In the genomic region with DNA sequence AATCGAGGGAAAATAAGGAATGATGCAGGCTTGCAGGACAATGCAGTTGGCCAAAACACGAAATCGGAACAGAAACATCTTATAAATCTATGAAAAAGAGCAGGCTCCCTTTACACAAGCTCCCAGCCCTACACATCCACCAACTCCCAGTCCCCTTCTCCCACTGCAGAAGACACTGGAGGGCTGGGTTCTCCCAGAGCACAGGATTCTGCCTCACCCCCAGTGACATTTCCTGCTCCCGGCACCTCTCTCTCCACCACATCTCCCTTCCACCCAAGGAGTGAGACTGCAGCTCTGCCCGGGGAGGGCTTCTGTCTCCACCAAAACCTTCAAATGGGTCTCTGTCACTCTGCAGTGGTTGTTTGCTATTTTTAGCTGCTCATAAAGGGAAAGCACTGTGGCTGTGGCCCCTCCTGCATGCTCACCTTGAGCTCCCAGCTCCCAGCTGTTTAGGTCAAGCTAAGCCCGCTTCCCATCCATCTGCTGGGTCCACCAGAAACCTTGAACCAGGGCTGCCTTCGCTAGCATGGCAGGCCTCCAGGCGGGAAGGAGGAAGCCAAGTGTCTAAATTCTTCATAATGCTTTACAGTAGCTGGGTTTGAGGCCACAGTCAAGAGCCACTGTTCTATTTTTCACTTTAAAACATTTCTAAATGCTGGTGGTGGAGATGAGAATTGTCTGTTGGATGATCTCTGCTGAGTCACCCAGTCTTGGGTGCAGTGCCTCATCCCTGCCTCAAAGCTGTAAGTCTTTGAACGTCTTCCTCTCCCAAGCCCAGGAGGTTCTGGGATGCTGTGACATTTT, we compare ENCODE assay signal across 7 cellular contexts. TPM values are rescaled to one million over a fixed set of nuclear protein-coding genes. Genes with fewer than 3 reads are reported as not detected.
DNase-seq lines count a peak whose midpoint lies in the region; ATAC-seq, FAIRE-seq and TF ChIP-seq lines count a peak whose summit lies in the region.

No MANE protein-coding gene starts in this region.

- in situ Hi-C loops in GM13976 (cut with MboI; ENCODE audit: low sequenced_read_pairs, unreplicated experiment), result no loop called here

- peak; percentile 83 for FAIRE-seq in RCC 7860 (lab: Jason Lieb, UNC)

- H3K4me1 ChIP-seq in spleen, result peaks cover 9 to 74% (median 47%) of the 10 kb centered on the region in 6 donors

- peaks cover 0 to 35% (median 8%) of the 10 kb centered on the region in 7 donors for H3K27me3 ChIP-seq in spleen (replicated peaks in 1 of 7)

- intact Hi-C loops in spleen (cut with DNase I; ENCODE audit: low total_unique reads), result loop anchor here (10.0 kb wide), 1 partner anchor 48 kb away; no protein-coding TSS in a partner anchor

- WGBS in spleen, 5 donors, result 44 to 49% (median 47%) methylated on average over 9 of the region's 9 CpGs

- no peaks in the 10 kb centered on the region for H3K36me3 ChIP-seq in spleen

- no peak overlapping the region for H3K4me3 ChIP-seq in epithelial cell of proximal tubule (ENCODE audit: low read depth, low read length)
- H3K4me3 ChIP-seq in spleen, result peak overlapping the region in 1 of 8 donors; percentile 19

- TF ChIP-seq CTCF in GM13976 (IDR thresholded peaks at IDR 0.05; ENCODE audit: borderline replicate concordance, control extremely low read depth, extremely low read depth, insufficient read depth, missing control alignments) (no peak), epithelial cell of proximal tubule (conservative IDR thresholded peaks at IDR 0.05; ENCODE audit: low read depth, low read length) (no peak), spleen (IDR thresholded peaks at IDR 0.05 in 8 of 11, conservative IDR thresholded peaks at IDR 0.05 in 3 of 11) (no peak)

- DNase-seq in GM13976 (ENCODE audit: low spot score) (peak; percentile 19), RCC 7860 (ENCODE audit: low spot score) (peak; percentile 64), epithelial cell of proximal tubule (ENCODE audit: low read depth) (peak; percentile 45), spleen (no peak), NCI-H1105 (lab: John Stamatoyannopoulos, UW) (no peak), HuH-7 (ENCODE audit: low spot score) (no peak)

- H3K27ac ChIP-seq in spleen, result peak overlapping the region; percentile 19 to 81 (median 62)

- no peak for ATAC-seq in HG03159 (IDR thresholded peaks at IDR 0.05; ENCODE audit: unreplicated experiment)

- no peak for TF ChIP-seq POLR2A in spleen (IDR thresholded peaks at IDR 0.05)

- no peaks in the 10 kb centered on the region for H3K9me3 ChIP-seq in spleen

RNA-seq across cellular contexts. Expression of a gene that starts 3.3 kb away (rescaled TPM):
- total RNA-seq in epithelial cell of proximal tubule (7.1 and 7.6 TPM in 2 replicates), spleen (100 to 1,000 TPM in 4 of 7 donors, 10 to 100 TPM in 3; 74.0 to 163 (median 105) TPM)
- 10 to 100 TPM; 12.9 to 30.3 (median 18.0) TPM for polyA plus RNA-seq in spleen

RNA-seq across cellular contexts. Expression of a gene that starts 53.0 kb away (rescaled TPM):
- 4.9 and 6.3 TPM in 2 replicates for total RNA-seq in epithelial cell of proximal tubule
- total RNA-seq in spleen, result 10 to 100 TPM; 10.6 to 21.7 (median 16.2) TPM
- 1 to 10 TPM; 1.9 to 3.0 (median 1.9) TPM for polyA plus RNA-seq in spleen

Comparison
In these comparisons a context has a peak if more than half of its experiments do, and no peak if none do; other contexts are left out.
1. DNase-seq: peak in GM13976 (single experiment), RCC 7860 (single experiment) and epithelial cell of proximal tubule (single experiment); none in spleen (single experiment), NCI-H1105 (single experiment) and HuH-7 (single experiment).